ENCODE assay signal across 8 cellular contexts in genomic region chr7:157386979-157387800, GRCh38.
DNase-seq lines count a peak whose midpoint lies in the region; ATAC-seq and TF ChIP-seq lines count a peak whose summit lies in the region.

No MANE protein-coding gene starts in this region.

- peak overlapping the region; percentile 31 for H3K9ac ChIP-seq in iPS-18a (ENCODE audit: low read length)

- no peaks in the 10 kb centered on the region for H3K9me3 ChIP-seq in iPS-18a (ENCODE audit: control insufficient read depth, low read depth, low read length)

- peaks cover 58% of the 10 kb centered on the region for H3K36me3 ChIP-seq in iPS-18a (ENCODE audit: control insufficient read depth, low read depth, low read length)

- ATAC-seq in HG02610 (IDR thresholded peaks at IDR 0.05; ENCODE audit: unreplicated experiment): peak; percentile 71
- no peak for ATAC-seq in GM18520 (IDR thresholded peaks at IDR 0.05; ENCODE audit: unreplicated experiment)

- DNase-seq in NCI-H1105 treated with DMSO at 0.1 percent for 48 hours (lab: John Stamatoyannopoulos, UW): peak; percentile 53
- peak; percentile 88 for DNase-seq in T-helper 9 cell
- peak; percentile 80 for DNase-seq in astrocyte of the hippocampus (ENCODE audit: low read depth, low spot score)
- DNase-seq in stimulated activated CD4-positive, alpha-beta T cell treated with anti-CD3 and anti-CD28 coated beads, Interleukin-12 subunit alpha, Interleukin-12 subunit beta, amount 100 ng/mL, for 24 hours (ENCODE audit: low read depth in 2 of 2): peak; percentile 74 to 84

- peaks cover 7% of the 10 kb centered on the region for H3K4me1 ChIP-seq in iPS-18a (ENCODE audit: control insufficient read depth, low read depth, low read length)

- H3K4me3 ChIP-seq in GM12875 (ENCODE audit: low read depth, low read length) (no peak overlapping the region), iPS-18a (ENCODE audit: low read length) (no peak overlapping the region)

- TF ChIP-seq CTCF in GM12875 (IDR thresholded peaks at IDR 0.05; ENCODE audit: borderline replicate concordance, insufficient read depth, low read depth, low read length): peak; percentile 82

- H3K27me3 ChIP-seq in iPS-18a (ENCODE audit: control insufficient read depth, insufficient read depth, low read length): no peaks in the 10 kb centered on the region

- H3K27ac ChIP-seq in iPS-18a (ENCODE audit: low read length): no peak overlapping the region
